Comparison of ENCODE assay signal across 8 cellular contexts in the genomic region with DNA sequence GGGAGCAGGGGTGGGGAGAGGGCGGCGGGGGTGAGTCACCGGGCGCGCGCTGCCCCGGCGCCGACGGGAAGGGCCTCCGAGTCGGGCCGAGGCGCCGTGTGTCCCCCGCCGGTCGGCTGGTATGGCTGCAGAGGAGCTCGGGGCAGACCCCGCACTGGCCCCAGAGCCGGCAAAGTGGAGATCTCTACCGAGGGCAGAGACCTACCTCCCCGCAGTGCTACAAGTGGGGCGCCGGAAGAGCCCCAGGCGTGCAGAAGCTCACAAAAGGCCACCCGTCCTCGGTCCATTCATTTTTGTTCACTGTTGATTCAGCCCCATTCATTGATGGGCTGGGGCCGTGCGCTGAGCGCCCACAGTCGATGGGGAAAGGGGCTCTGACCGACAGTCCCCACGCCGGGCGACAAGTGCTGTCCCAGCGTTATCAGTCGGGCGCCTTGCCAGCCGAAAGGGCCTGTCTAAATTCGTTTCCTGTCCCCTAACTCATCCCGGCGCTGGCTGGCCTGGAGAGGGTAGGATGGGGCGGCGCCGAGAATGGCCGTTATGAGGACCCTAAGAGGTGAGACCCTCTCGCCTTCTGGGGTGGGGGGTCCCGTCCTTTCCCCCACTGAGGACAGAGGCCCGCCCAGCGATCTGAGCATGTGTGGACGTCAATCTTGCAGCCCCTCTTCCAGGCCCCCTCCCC. TPM values are rescaled to one million over a fixed set of nuclear protein-coding genes. Genes with fewer than 3 reads are reported as not detected.
DNase-seq lines count a peak whose midpoint lies in the region; ATAC-seq and TF ChIP-seq lines count a peak whose summit lies in the region.

No MANE protein-coding gene starts in this region.

- H3K4me1 ChIP-seq in effector memory CD4-positive, alpha-beta T cell (ENCODE audit: control insufficient read depth, insufficient read depth, low read length, poor library complexity, severe bottlenecking): peaks cover 35% of the 10 kb centered on the region

- H3K27ac ChIP-seq in effector memory CD4-positive, alpha-beta T cell (ENCODE audit: insufficient read depth, low read length, poor library complexity, severe bottlenecking): peak overlapping the region; percentile 94

- H3K27me3 Mint-ChIP-seq in T-helper 17 cell: no peaks in the 10 kb centered on the region

- H3K9me3 ChIP-seq in T-helper 17 cell (ENCODE audit: control insufficient read depth, low read length, poor library complexity, severe bottlenecking): no peaks in the 10 kb centered on the region
- H3K9me3 ChIP-seq in effector memory CD4-positive, alpha-beta T cell (ENCODE audit: control insufficient read depth, low read length): no peaks in the 10 kb centered on the region

- TF ChIP-seq CTCF in GM06990 (IDR thresholded peaks at IDR 0.05; ENCODE audit: insufficient read depth, low read length, poor library complexity, severe bottlenecking) (no peak), GM13976 (IDR thresholded peaks at IDR 0.05; ENCODE audit: borderline replicate concordance, control extremely low read depth, extremely low read depth, insufficient read depth, missing control alignments) (no peak)

- no peaks in the 10 kb centered on the region for H3K27me3 ChIP-seq in GM06990 (replicated peaks; ENCODE audit: control insufficient read depth, insufficient read depth, low read length)
- no peaks in the 10 kb centered on the region for H3K27me3 ChIP-seq in effector memory CD4-positive, alpha-beta T cell (replicated peaks; ENCODE audit: control insufficient read depth, insufficient read depth, low read length, poor library complexity, severe bottlenecking)

- peaks cover 29% of the 10 kb centered on the region for H3K4me1 Mint-ChIP-seq in T-helper 17 cell

- DNase-seq in GM06990 (ENCODE audit: extremely low read depth, insufficient read length) (no peak), T-helper 17 cell (no peak), mucosa of gallbladder (ENCODE audit: low spot score) (peak; percentile 37), ureter (ENCODE audit: low spot score) (peak; percentile 74), NCI-H2196 (lab: John Stamatoyannopoulos, UW; ENCODE audit: unreplicated experiment) (no peak), GM13976 (ENCODE audit: low spot score) (no peak)
- no peak for DNase-seq in effector memory CD4-positive, alpha-beta T cell

- H3K36me3 Mint-ChIP-seq in T-helper 17 cell (ENCODE audit: low read depth): peaks cover 12% of the 10 kb centered on the region

- H3K27ac Mint-ChIP-seq in T-helper 17 cell: peak overlapping the region; percentile 79

- peaks cover 16% of the 10 kb centered on the region for H3K36me3 ChIP-seq in GM06990 (ENCODE audit: control insufficient read depth, insufficient read depth, low read length)
- H3K36me3 ChIP-seq in effector memory CD4-positive, alpha-beta T cell (ENCODE audit: control insufficient read depth, insufficient read depth, low read length): peaks cover 12% of the 10 kb centered on the region

- peak overlapping the region; percentile 100 for H3K4me3 Mint-ChIP-seq in T-helper 17 cell

- peak overlapping the region; percentile 100 for H3K4me3 ChIP-seq in GM06990 (replicated peaks; ENCODE audit: low read depth, low read length)
- peak overlapping the region; percentile 11 for H3K4me3 ChIP-seq in effector memory CD4-positive, alpha-beta T cell (ENCODE audit: insufficient read depth, low read depth, low read length, poor library complexity, severe bottlenecking)

- in situ Hi-C loops in GM13976 (cut with MboI; ENCODE audit: low sequenced_read_pairs, unreplicated experiment): no loop called here

- ATAC-seq in HG03025 (IDR thresholded peaks at IDR 0.05; ENCODE audit: low FRiP score, unreplicated experiment): peak; percentile 10
- ATAC-seq in T-helper 17 cell: peak; percentile 2

RNA-seq across cellular contexts. Expression of gene ENO3, which starts 0.7 kb away (rescaled TPM):
- total RNA-seq in T-helper 17 cell: 10 to 100 TPM; 17.2 to 17.6 TPM
- total RNA-seq in mucosa of gallbladder: 7.5 TPM
- total RNA-seq in ureter: 6.2 TPM

RNA-seq across cellular contexts. Expression of gene PFN1, which starts 1.9 kb away (rescaled TPM):
- 100 to 1,000 TPM; 686 to 710 TPM for total RNA-seq in T-helper 17 cell
- 484 TPM for total RNA-seq in mucosa of gallbladder
- 598 TPM for total RNA-seq in ureter

RNA-seq across cellular contexts. Expression of gene RNF167, which starts 10.1 kb away (rescaled TPM):
- total RNA-seq in T-helper 17 cell (10 to 100 TPM; 95.5 to 99.0 TPM), mucosa of gallbladder (140 TPM), ureter (129 TPM)

RNA-seq across cellular contexts. Expression of gene SLC25A11, which starts 10.4 kb away (rescaled TPM):
- total RNA-seq in T-helper 17 cell (10 to 100 TPM; 26.2 to 26.4 TPM), mucosa of gallbladder (68.9 TPM), ureter (62.0 TPM)

RNA-seq across cellular contexts. Expression of gene SPAG7, which starts 17.4 kb away (rescaled TPM):
- total RNA-seq in T-helper 17 cell: 10 to 100 TPM; 39.0 to 48.4 TPM
- 54.2 TPM for total RNA-seq in mucosa of gallbladder
- total RNA-seq in ureter: 66.4 TPM

Comparison
In these comparisons a context has a peak if more than half of its experiments do, and no peak if none do; other contexts are left out.
1. DNase-seq: peak in mucosa of gallbladder (single experiment) and ureter (single experiment); none in GM06990 (single experiment), T-helper 17 cell (0 of 3), effector memory CD4-positive, alpha-beta T cell (0 of 3), NCI-H2196 (single experiment) and GM13976 (single experiment).